9 cellular contexts compared by ENCODE assay signal in the genomic region with DNA sequence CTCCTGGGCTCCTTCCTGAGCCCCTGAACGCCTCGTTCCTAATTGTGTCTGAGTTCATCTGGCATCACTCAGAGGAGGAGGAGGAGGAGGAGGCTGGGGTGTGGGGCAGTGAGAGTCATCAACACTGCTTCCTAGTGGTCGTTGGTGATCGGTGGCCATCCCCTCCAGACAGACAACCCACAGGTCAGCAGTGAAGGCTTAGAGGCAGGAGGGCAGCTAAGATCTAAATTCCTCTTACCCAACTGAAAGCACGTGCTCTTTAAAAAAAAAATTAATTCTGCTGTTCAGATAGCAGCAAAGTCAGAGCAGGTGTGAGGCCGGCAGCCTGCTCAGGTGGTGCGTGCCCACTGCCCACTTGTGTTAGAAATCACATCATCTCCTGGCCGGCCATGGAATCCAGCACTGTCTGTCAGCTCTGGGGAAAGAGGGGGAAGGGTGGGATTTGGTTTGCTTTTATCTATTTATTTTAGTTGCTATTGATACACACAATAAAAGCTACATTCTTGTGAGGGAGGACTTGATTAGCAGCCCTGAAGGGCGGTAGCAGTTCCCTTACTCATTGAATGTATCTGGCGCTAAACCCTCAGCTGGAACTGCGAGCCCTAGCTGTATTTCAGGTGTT. TPM values are rescaled to one million over a fixed set of nuclear protein-coding genes. Genes with fewer than 3 reads are reported as not detected.
DNase-seq lines count a peak whose midpoint lies in the region; ATAC-seq, FAIRE-seq and TF ChIP-seq lines count a peak whose summit lies in the region.
"Had no signal": no experiment of that assay in that cellular context is flagged by ENCODE, and none has a peak within 500 bp of the region (broad histone marks: within the 10 kb centered on the region; RNA-seq: fewer than 3 reads in every experiment).

No MANE protein-coding gene starts in this region.

- peaks cover 33% of the 10 kb centered on the region for H3K36me3 Mint-ChIP-seq in activated T-cell treated with anti-CD3 and anti-CD28 coated beads, Interleukin-2, amount 50 U/mL, for 24 hours (ENCODE audit: low read depth)
- H3K36me3 Mint-ChIP-seq in activated T-cell treated with anti-CD3 and anti-CD28 coated beads, Interleukin-2, amount 50 U/mL, for 72 hours (ENCODE audit: insufficient read depth in 2 of 2), result peaks cover 12 to 15% of the 10 kb centered on the region in 2 donors

- TF ChIP-seq CTCF in Panc1 (IDR thresholded peaks at IDR 0.05) (peak; percentile 36), fibroblast of lung (conservative IDR thresholded peaks at IDR 0.05 in 1 of 2, IDR thresholded peaks at IDR 0.05 in 1 of 2; ENCODE audit: low read depth in 1 of 2, low read length in 2 of 2) (no peak), testis (IDR thresholded peaks at IDR 0.05) (no peak)

- H3K4me3 ChIP-seq in Panc1 (ENCODE audit: low read depth in 2 of 2, low read length in 2 of 2) (peak overlapping the region in 1 of 2 experiments; percentile 17; a peak in 2 of 4 replicates), fibroblast of lung (replicated peaks in 1 of 4; ENCODE audit: control extremely low read depth in 1 of 4, insufficient read depth in 1 of 4, low read depth in 3 of 4, low read length in 4 of 4) (no peak overlapping the region), testis (no peak overlapping the region)

- peaks cover 6% of the 10 kb centered on the region; the same call in 1 of the 2 replicates for H3K36me3 ChIP-seq in Panc1 (ENCODE audit: control insufficient read depth, insufficient read depth, low read length)
- H3K36me3 ChIP-seq in fibroblast of lung (ENCODE audit: control insufficient read depth, insufficient read depth, low read length), result no peaks in the 10 kb centered on the region
- H3K36me3 ChIP-seq in testis (ENCODE audit: low read depth, missing control alignments), result no peaks in the 10 kb centered on the region

- in situ Hi-C loops in Panc1 (cut with HindIII; ENCODE audit: low pct_unique_long_range_greater_than_20kb, low sequenced_read_pairs), result no loop called here

- H3K4me1 ChIP-seq in Panc1 (ENCODE audit: control insufficient read depth, insufficient read depth, low read length), result peaks cover 19% of the 10 kb centered on the region
- no peaks in the 10 kb centered on the region for H3K4me1 ChIP-seq in fibroblast of lung (ENCODE audit: control insufficient read depth, extremely low read depth, insufficient read depth, low read length)
- peaks cover 19% of the 10 kb centered on the region for H3K4me1 ChIP-seq in testis

- no peak overlapping the region for H3K4me2 ChIP-seq in fibroblast of lung (ENCODE audit: extremely low read depth, insufficient read depth, low read length)

- intact Hi-C loops in Panc1 (cut with micrococcal nuclease; ENCODE audit: unreplicated experiment), result no loop called here
- intact Hi-C loops in testis (cut with DNase I; ENCODE audit: low total_unique reads), result no loop called here
- intact Hi-C loops in Right ventricle myocardium inferior (cut with DNase I), result no loop called here

- H4K20me1 ChIP-seq in fibroblast of lung (ENCODE audit: control insufficient read depth, extremely low read depth, insufficient read depth, low read length), result no peaks in the 10 kb centered on the region

- H3K9me3 Mint-ChIP-seq in activated T-cell treated with anti-CD3 and anti-CD28 coated beads, Interleukin-2, amount 50 U/mL, for 24 hours, result no peaks in the 10 kb centered on the region
- no peaks in the 10 kb centered on the region for H3K9me3 Mint-ChIP-seq in activated T-cell treated with anti-CD3 and anti-CD28 coated beads, Interleukin-2, amount 50 U/mL, for 72 hours

- H3K27me3 ChIP-seq in Panc1 (ENCODE audit: control insufficient read depth, insufficient read depth, low read length) (no peaks in the 10 kb centered on the region), fibroblast of lung (ENCODE audit: control insufficient read depth, insufficient read depth, low read length) (no peaks in the 10 kb centered on the region), testis (no peaks in the 10 kb centered on the region)

- peaks cover 25% of the 10 kb centered on the region for H3K79me2 ChIP-seq in fibroblast of lung (ENCODE audit: control insufficient read depth, insufficient read depth, low read length)

- H3K4me1 Mint-ChIP-seq in activated T-cell treated with anti-CD3 and anti-CD28 coated beads, Interleukin-2, amount 50 U/mL, for 24 hours (ENCODE audit: low read depth), result peaks cover 32% of the 10 kb centered on the region
- peaks cover 37% of the 10 kb centered on the region for H3K4me1 Mint-ChIP-seq in activated T-cell treated with anti-CD3 and anti-CD28 coated beads, Interleukin-2, amount 50 U/mL, for 72 hours (ENCODE audit: low read depth)

- DNase-seq in activated T-cell treated with anti-CD3 and anti-CD28 coated beads, Interleukin-2, amount 50 U/mL, for 24 hours, result no peak
- DNase-seq in activated T-cell treated with anti-CD3 and anti-CD28 coated beads, Interleukin-2, amount 50 U/mL, for 72 hours, result no peak
- no peak for DNase-seq in Panc1 (ENCODE audit: low read depth, low spot score)
- DNase-seq in fibroblast of lung (ENCODE audit: low read depth in 2 of 2), result no peak
- DNase-seq in testis, result peak; percentile 52
- no peak for DNase-seq in NOMO-1 (lab: John Stamatoyannopoulos, UW; ENCODE audit: unreplicated experiment in 2 of 2)
- DNase-seq in Right ventricle myocardium inferior (ENCODE audit: missing footprints), result no peak
- no peak for DNase-seq in HTR-8/SVneo (ENCODE audit: insufficient read length, low spot score)

- no peak for TF ChIP-seq POLR2A in testis (IDR thresholded peaks at IDR 0.05)

- no peak for FAIRE-seq in HTR-8/SVneo (lab: Jason Lieb, UNC)
- FAIRE-seq: G401.6 had no signal

- no peaks in the 10 kb centered on the region for H3K27me3 Mint-ChIP-seq in activated T-cell treated with anti-CD3 and anti-CD28 coated beads, Interleukin-2, amount 50 U/mL, for 24 hours
- H3K27me3 Mint-ChIP-seq in activated T-cell treated with anti-CD3 and anti-CD28 coated beads, Interleukin-2, amount 50 U/mL, for 72 hours (ENCODE audit: low read depth), result no peaks in the 10 kb centered on the region

- no TSS peak for BruUV-seq in Panc1 (replicated peaks; lab: Mats Ljungman, UMichigan)

- no peak overlapping the region for H3K9ac ChIP-seq in fibroblast of lung (ENCODE audit: insufficient read depth, low read length)

- CTCF ChIA-PET in Panc1 (lab: Charles Lee), result no interaction called here

- WGBS in testis, 2 donors, result 43 to 54% methylated on average over 9 to 11 of the region's 11 CpGs

- peak overlapping the region; percentile 81 for H3K27ac Mint-ChIP-seq in activated T-cell treated with anti-CD3 and anti-CD28 coated beads, Interleukin-2, amount 50 U/mL, for 24 hours
- no peak overlapping the region for H3K27ac Mint-ChIP-seq in activated T-cell treated with anti-CD3 and anti-CD28 coated beads, Interleukin-2, amount 50 U/mL, for 72 hours

- H3K9me3 ChIP-seq in Panc1 (ENCODE audit: control insufficient read depth, insufficient read depth, low read depth, low read length) (no peaks in the 10 kb centered on the region), fibroblast of lung (ENCODE audit: control insufficient read depth, insufficient read depth, low read depth, low read length) (no peaks in the 10 kb centered on the region), testis (no peaks in the 10 kb centered on the region)

- H3K27ac ChIP-seq in Panc1 (ENCODE audit: low read length), result peak overlapping the region; percentile 97
- H3K27ac ChIP-seq in fibroblast of lung (ENCODE audit: insufficient read depth, low read length), result no peak overlapping the region
- peak overlapping the region; percentile 10 to 97 for H3K27ac ChIP-seq in testis

- H2AFZ ChIP-seq in fibroblast of lung (ENCODE audit: low read length), result peak overlapping the region; percentile 25

- POLR2A ChIA-PET in Panc1 (lab: Charles Lee), result interaction anchor here (0.5 kb wide), 1 partner anchor 43 kb away, joined by 4 read pairs; no protein-coding TSS in a partner anchor

- ATAC-seq in activated T-cell treated with anti-CD3 and anti-CD28 coated beads, Interleukin-2, amount 50 U/mL, for 72 hours (replicated peaks in 1 of 2), result no peak
- ATAC-seq in Panc1 (peak; percentile 55), Right ventricle myocardium inferior (no peak)

- H3K4me3 Mint-ChIP-seq in activated T-cell treated with anti-CD3 and anti-CD28 coated beads, Interleukin-2, amount 50 U/mL, for 24 hours, result no peak overlapping the region
- H3K4me3 Mint-ChIP-seq in activated T-cell treated with anti-CD3 and anti-CD28 coated beads, Interleukin-2, amount 50 U/mL, for 72 hours, result peak overlapping the region in 1 of 2 donors; percentile 66

RNA-seq across cellular contexts. Expression of gene PPP2R5C, which starts 46.6 kb away (rescaled TPM):
- total RNA-seq in activated T-cell treated with anti-CD3 and anti-CD28 coated beads, Interleukin-2, amount 50 U/mL, for 72 hours, result 100 to 1,000 TPM; 317 to 370 TPM
- total RNA-seq in Panc1 (2021; ENCODE audit: unreplicated experiment), result 80.3 TPM
- polyA plus RNA-seq in Panc1 (2012; ENCODE audit: insufficient read length), result 35.3 TPM
- 82.7 and 86.0 TPM in 2 replicates for total RNA-seq in fibroblast of lung
- 113 and 116 TPM in 2 replicates for polyA plus RNA-seq in fibroblast of lung
- polyA plus RNA-seq in fibroblast of lung (2012), result 77.4 and 79.8 TPM in 2 replicates
- polyA minus RNA-seq in fibroblast of lung (ENCODE audit: low replicate concordance), result 32.8 and 33.4 TPM in 2 replicates
- total RNA-seq in testis, result 100 to 1,000 TPM; 106 to 126 TPM
- 166 TPM for polyA plus RNA-seq in testis (ENCODE audit: insufficient read depth, low read depth, low replicate concordance)
- 199 TPM for total RNA-seq in Right ventricle myocardium inferior
